11 cellular contexts compared by ENCODE assay signal in the genomic region with DNA sequence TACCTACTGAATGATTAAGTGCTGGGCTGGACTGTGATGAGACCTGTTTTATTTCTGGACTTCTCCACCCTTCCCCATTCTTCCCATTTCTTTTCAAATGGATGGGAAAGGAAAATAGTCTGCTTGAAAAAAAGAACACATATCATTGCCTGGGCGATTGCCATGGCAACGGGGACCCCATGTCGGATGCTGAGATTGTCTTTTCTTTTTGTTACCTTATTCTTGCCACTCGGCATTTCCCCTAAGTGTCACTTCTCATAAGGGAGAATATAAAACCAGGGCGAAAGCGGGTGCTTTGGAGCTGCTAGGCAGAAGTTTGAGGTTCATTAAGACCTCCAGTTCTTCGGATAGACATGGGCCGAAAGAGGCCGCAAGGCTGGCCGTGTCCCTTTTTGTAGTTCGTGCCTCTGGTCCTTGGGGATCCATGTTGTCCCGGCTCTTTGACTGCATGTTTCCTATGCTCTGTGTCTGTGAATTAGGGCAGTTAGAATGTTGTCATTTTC. TPM values are rescaled to one million over a fixed set of nuclear protein-coding genes. Genes with fewer than 3 reads are reported as not detected.
A peak's percentile ranks its signal among the peaks of the same experiment; 100 is the strongest.
DNase-seq lines count a peak whose midpoint lies in the region; ATAC-seq and TF ChIP-seq lines count a peak whose summit lies in the region.
"Had no signal": no experiment of that assay in that cellular context is flagged by ENCODE, and none has a peak within 500 bp of the region (broad histone marks: within the 10 kb centered on the region; RNA-seq: fewer than 3 reads in every experiment).

No MANE protein-coding gene starts in this region.

- H3K27ac ChIP-seq in MM.1S (ENCODE audit: low read length) (no peak overlapping the region), dorsolateral prefrontal cortex (no peak overlapping the region)
- H3K27ac ChIP-seq: thyroid gland had no signal

- TF ChIP-seq CTCF in MM.1S (IDR thresholded peaks at IDR 0.05; ENCODE audit: low read length) (no peak), dorsolateral prefrontal cortex (IDR thresholded peaks at IDR 0.05 in 54 of 56, conservative IDR thresholded peaks at IDR 0.05 in 2 of 56; ENCODE audit: low read depth in 1 of 56, partially characterized antibody in 56 of 56) (no peak)

- H3K79me2 ChIP-seq in MM.1S (ENCODE audit: low read length) = no peaks in the 10 kb centered on the region

- H2AFZ ChIP-seq in MM.1S (ENCODE audit: low read length) (no peak overlapping the region), neuron (ENCODE audit: low read depth, low read length) (peak overlapping the region; percentile 57)

- H3K4me1 ChIP-seq in MM.1S (ENCODE audit: low read length) (no peaks in the 10 kb centered on the region), neuron (ENCODE audit: insufficient read depth, low read length) (peaks cover 33% of the 10 kb centered on the region)

- H3K9me3 ChIP-seq in MM.1S (replicated peaks; ENCODE audit: insufficient read depth, low read length) (no peaks in the 10 kb centered on the region), neuron (ENCODE audit: low read length) (no peaks in the 10 kb centered on the region)
- H3K9me3 ChIP-seq: thyroid gland had no signal

- no peaks in the 10 kb centered on the region for H3K9me2 ChIP-seq in MM.1S (replicated peaks; ENCODE audit: insufficient read depth, low read length)

- peak; percentile 36 for DNase-seq in NCI-H1105 treated with DMSO at 0.1 percent for 48 hours (lab: John Stamatoyannopoulos, UW)
- DNase-seq in NCI-H1105 (lab: John Stamatoyannopoulos, UW) = no peak
- DNase-seq in MM.1S = no peak
- DNase-seq in dorsolateral prefrontal cortex = no peak
- DNase-seq in occipital lobe (lab: John Stamatoyannopoulos, UW) = no peak
- DNase-seq: ACHN; activated CD4-positive, alpha-beta T cell treated with anti-CD3 and anti-CD28 coated beads, Interleukin-2, amount 50 U/mL, for 4 hours had no signal

- no peaks in the 10 kb centered on the region for H3F3A ChIP-seq in MM.1S (ENCODE audit: insufficient read depth, low read length)

- H4K20me1 ChIP-seq in MM.1S (ENCODE audit: insufficient read depth, low read length) = no peaks in the 10 kb centered on the region

- H3K36me3 ChIP-seq in MM.1S (replicated peaks; ENCODE audit: insufficient read depth, low read length) = no peaks in the 10 kb centered on the region
- no peaks in the 10 kb centered on the region for H3K36me3 ChIP-seq in neuron (ENCODE audit: insufficient read depth, low read length)
- H3K36me3 ChIP-seq: thyroid gland had no signal

- H3K27me3 ChIP-seq in MM.1S (replicated peaks; ENCODE audit: insufficient read depth, low read length) (no peaks in the 10 kb centered on the region), dorsolateral prefrontal cortex (peaks cover 0 to 16% (median 0%) of the 10 kb centered on the region in 45 donors), neuron (ENCODE audit: insufficient read depth, low read length) (no peaks in the 10 kb centered on the region)
- H3K27me3 ChIP-seq: thyroid gland had no signal

- H3K9ac ChIP-seq in MM.1S (ENCODE audit: low read length) = no peak overlapping the region

- intact Hi-C loops in dorsolateral prefrontal cortex (cut with DNase I) = no loop called here

- H3K4me3 ChIP-seq in MM.1S (ENCODE audit: low read length) (no peak overlapping the region), dorsolateral prefrontal cortex (peak overlapping the region in 55 of 59 donors; percentile 40 to 82 (median 63)), neuron (ENCODE audit: low read length) (peak overlapping the region; percentile 38)

- peak overlapping the region; percentile 50; the same call in 1 of the 2 replicates for H3K4me2 ChIP-seq in MM.1S (ENCODE audit: low read depth, low read length)

- no peak for ATAC-seq in HG02840 (IDR thresholded peaks at IDR 0.05; ENCODE audit: low FRiP score, unreplicated experiment)
- no peak for ATAC-seq in GM19035 (IDR thresholded peaks at IDR 0.05; ENCODE audit: unreplicated experiment)

RNA-seq across cellular contexts. Expression of a gene that starts 0.8 kb away (rescaled TPM):
- total RNA-seq in dorsolateral prefrontal cortex (10 to 100 TPM in 1 of 120 experiments, 1 to 10 TPM in 118, under 1 TPM in 1; 0.84 to 13.0 (median 3.0) TPM), occipital lobe (14.2 TPM)
